In genomic region chr2:118084483-118085089, GRCh38 we compare ENCODE assay signal across 1 cellular context.
TF ChIP-seq lines count a peak whose summit lies in the region.

No MANE protein-coding gene starts in this region.

TF ChIP-seq in HepG2, 621 proteins besides CTCF, POLR2A, EP300 and RAD21 (continued from another document and continues in another):
- TF ChIP-seq ATF2 (CRISPR knock-in tag; IDR thresholded peaks at IDR 0.05) (no peak), FOSL1 (CRISPR knock-in tag; IDR thresholded peaks at IDR 0.05; ENCODE audit: borderline replicate concordance) (no peak), ZNF280B (CRISPR knock-in tag; IDR thresholded peaks at IDR 0.05; ENCODE audit: borderline replicate concordance) (no peak), AHDC1 (CRISPR knock-in tag; IDR thresholded peaks at IDR 0.05; ENCODE audit: borderline replicate concordance) (no peak), ZNF740 (CRISPR knock-in tag; IDR thresholded peaks at IDR 0.05) (no peak), ZNF414 (CRISPR knock-in tag; IDR thresholded peaks at IDR 0.05) (no peak; the same call in 1 of the 2 replicates), ZFY (CRISPR knock-in tag; IDR thresholded peaks at IDR 0.05) (no peak), SP2 (CRISPR knock-in tag; IDR thresholded peaks at IDR 0.05) (no peak), GABPB1 (CRISPR knock-in tag; IDR thresholded peaks at IDR 0.05) (no peak), FOXA3 (CRISPR knock-in tag; IDR thresholded peaks at IDR 0.05) (peak; percentile 67; the same call in 1 of the 2 replicates), ZSCAN9 (CRISPR knock-in tag; IDR thresholded peaks at IDR 0.05; ENCODE audit: borderline replicate concordance) (0 out of 2 replicates have a peak, but pooled peaks have one; percentile 54), BORCS8-MEF2B (CRISPR knock-in tag; IDR thresholded peaks at IDR 0.05) (no peak), GPN1 (CRISPR knock-in tag; IDR thresholded peaks at IDR 0.05; ENCODE audit: borderline replicate concordance) (no peak), ZNF12 (CRISPR knock-in tag; IDR thresholded peaks at IDR 0.05) (0 out of 2 replicates have a peak, but pooled peaks have one; percentile 21), ZNF790 (CRISPR knock-in tag; IDR thresholded peaks at IDR 0.05; ENCODE audit: borderline replicate concordance) (no peak), ZNF614 (CRISPR knock-in tag; IDR thresholded peaks at IDR 0.05; ENCODE audit: borderline replicate concordance) (no peak), MIER2 (CRISPR knock-in tag; IDR thresholded peaks at IDR 0.05) (peak; percentile 45; the same call in 1 of the 2 replicates), ZBTB7A (CRISPR knock-in tag; IDR thresholded peaks at IDR 0.05) (no peak), SIX4 (CRISPR knock-in tag; IDR thresholded peaks at IDR 0.05) (no peak), TAF1 (CRISPR knock-in tag; IDR thresholded peaks at IDR 0.05) (0 out of 2 replicates have a peak, but pooled peaks have one; percentile 11), ZNF24 (IDR thresholded peaks at IDR 0.05) (no peak), MTF2 (CRISPR knock-in tag; IDR thresholded peaks at IDR 0.05; ENCODE audit: borderline replicate concordance) (no peak), ARHGAP35 (CRISPR knock-in tag; IDR thresholded peaks at IDR 0.05; ENCODE audit: borderline replicate concordance) (no peak), ZFP36L1 (CRISPR knock-in tag; IDR thresholded peaks at IDR 0.05) (no peak), POLR2AphosphoS2 (IDR thresholded peaks at IDR 0.05; ENCODE audit: low read depth, low read length) (no peak), MYPOP (CRISPR knock-in tag; IDR thresholded peaks at IDR 0.05) (peak; percentile 10; the same call in 1 of the 2 replicates), ZMYM2 (CRISPR knock-in tag; IDR thresholded peaks at IDR 0.05) (no peak)
- TF ChIP-seq, protein P1, sequence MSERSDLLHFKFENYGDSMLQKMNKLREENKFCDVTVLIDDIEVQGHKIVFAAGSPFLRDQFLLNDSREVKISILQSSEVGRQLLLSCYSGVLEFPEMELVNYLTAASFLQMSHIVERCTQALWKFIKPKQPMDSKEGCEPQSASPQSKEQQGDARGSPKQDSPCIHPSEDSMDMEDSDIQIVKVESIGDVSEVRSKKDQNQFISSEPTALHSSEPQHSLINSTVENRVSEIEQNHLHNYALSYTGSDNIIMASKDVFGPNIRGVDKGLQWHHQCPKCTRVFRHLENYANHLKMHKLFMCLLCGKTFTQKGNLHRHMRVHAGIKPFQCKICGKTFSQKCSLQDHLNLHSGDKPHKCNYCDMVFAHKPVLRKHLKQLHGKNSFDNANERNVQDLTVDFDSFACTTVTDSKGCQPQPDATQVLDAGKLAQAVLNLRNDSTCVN (CRISPR knock-in tag; IDR thresholded peaks at IDR 0.05; ENCODE audit: borderline replicate concordance): no peak
- TF ChIP-seq, protein P2, sequence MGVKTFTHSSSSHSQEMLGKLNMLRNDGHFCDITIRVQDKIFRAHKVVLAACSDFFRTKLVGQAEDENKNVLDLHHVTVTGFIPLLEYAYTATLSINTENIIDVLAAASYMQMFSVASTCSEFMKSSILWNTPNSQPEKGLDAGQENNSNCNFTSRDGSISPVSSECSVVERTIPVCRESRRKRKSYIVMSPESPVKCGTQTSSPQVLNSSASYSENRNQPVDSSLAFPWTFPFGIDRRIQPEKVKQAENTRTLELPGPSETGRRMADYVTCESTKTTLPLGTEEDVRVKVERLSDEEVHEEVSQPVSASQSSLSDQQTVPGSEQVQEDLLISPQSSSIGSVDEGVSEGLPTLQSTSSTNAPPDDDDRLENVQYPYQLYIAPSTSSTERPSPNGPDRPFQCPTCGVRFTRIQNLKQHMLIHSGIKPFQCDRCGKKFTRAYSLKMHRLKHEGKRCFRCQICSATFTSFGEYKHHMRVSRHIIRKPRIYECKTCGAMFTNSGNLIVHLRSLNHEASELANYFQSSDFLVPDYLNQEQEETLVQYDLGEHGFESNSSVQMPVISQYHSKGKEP (CRISPR knock-in tag; IDR thresholded peaks at IDR 0.05): no peak
- TF ChIP-seq, protein P3, sequence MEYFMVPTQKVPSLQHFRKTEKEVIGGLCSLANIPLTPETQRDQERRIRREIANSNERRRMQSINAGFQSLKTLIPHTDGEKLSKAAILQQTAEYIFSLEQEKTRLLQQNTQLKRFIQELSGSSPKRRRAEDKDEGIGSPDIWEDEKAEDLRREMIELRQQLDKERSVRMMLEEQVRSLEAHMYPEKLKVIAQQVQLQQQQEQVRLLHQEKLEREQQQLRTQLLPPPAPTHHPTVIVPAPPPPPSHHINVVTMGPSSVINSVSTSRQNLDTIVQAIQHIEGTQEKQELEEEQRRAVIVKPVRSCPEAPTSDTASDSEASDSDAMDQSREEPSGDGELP (IDR thresholded peaks at IDR 0.05; ENCODE audit: borderline replicate concordance, low read depth): no peak
- TF ChIP-seq, protein P4, sequence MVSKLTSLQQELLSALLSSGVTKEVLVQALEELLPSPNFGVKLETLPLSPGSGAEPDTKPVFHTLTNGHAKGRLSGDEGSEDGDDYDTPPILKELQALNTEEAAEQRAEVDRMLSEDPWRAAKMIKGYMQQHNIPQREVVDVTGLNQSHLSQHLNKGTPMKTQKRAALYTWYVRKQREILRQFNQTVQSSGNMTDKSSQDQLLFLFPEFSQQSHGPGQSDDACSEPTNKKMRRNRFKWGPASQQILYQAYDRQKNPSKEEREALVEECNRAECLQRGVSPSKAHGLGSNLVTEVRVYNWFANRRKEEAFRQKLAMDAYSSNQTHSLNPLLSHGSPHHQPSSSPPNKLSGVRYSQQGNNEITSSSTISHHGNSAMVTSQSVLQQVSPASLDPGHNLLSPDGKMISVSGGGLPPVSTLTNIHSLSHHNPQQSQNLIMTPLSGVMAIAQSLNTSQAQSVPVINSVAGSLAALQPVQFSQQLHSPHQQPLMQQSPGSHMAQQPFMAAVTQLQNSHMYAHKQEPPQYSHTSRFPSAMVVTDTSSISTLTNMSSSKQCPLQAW (CRISPR knock-in tag; IDR thresholded peaks at IDR 0.05): no peak
- TF ChIP-seq, protein P5, sequence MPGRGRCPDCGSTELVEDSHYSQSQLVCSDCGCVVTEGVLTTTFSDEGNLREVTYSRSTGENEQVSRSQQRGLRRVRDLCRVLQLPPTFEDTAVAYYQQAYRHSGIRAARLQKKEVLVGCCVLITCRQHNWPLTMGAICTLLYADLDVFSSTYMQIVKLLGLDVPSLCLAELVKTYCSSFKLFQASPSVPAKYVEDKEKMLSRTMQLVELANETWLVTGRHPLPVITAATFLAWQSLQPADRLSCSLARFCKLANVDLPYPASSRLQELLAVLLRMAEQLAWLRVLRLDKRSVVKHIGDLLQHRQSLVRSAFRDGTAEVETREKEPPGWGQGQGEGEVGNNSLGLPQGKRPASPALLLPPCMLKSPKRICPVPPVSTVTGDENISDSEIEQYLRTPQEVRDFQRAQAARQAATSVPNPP (CRISPR knock-in tag; IDR thresholded peaks at IDR 0.05): no peak
- TF ChIP-seq, protein P6, sequence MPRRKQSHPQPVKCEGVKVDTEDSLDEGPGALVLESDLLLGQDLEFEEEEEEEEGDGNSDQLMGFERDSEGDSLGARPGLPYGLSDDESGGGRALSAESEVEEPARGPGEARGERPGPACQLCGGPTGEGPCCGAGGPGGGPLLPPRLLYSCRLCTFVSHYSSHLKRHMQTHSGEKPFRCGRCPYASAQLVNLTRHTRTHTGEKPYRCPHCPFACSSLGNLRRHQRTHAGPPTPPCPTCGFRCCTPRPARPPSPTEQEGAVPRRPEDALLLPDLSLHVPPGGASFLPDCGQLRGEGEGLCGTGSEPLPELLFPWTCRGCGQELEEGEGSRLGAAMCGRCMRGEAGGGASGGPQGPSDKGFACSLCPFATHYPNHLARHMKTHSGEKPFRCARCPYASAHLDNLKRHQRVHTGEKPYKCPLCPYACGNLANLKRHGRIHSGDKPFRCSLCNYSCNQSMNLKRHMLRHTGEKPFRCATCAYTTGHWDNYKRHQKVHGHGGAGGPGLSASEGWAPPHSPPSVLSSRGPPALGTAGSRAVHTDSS (CRISPR knock-in tag; conservative IDR thresholded peaks at IDR 0.05): no peak
- TF ChIP-seq, protein P7, sequence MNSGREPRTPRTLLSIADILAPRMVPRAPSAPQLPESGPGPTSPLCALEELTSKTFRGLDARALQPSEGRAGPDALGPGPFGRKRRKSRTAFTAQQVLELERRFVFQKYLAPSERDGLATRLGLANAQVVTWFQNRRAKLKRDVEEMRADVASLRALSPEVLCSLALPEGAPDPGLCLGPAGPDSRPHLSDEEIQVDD (CRISPR knock-in tag; IDR thresholded peaks at IDR 0.05; ENCODE audit: borderline replicate concordance): no peak
